In genomic region chr3:39222462-39222861, GRCh38 we compare ENCODE assay signal across 23 cellular contexts. TPM values are rescaled to one million over a fixed set of nuclear protein-coding genes. Genes with fewer than 3 reads are reported as not detected.
DNase-seq lines count a peak whose midpoint lies in the region; ATAC-seq, FAIRE-seq and TF ChIP-seq lines count a peak whose summit lies in the region.
"Had no signal": no experiment of that assay in that cellular context is flagged by ENCODE, and none has a peak within 500 bp of the region (broad histone marks: within the 10 kb centered on the region; RNA-seq: fewer than 3 reads in every experiment).

No MANE protein-coding gene starts in this region.

- no peaks in the 10 kb centered on the region for H3K36me3 ChIP-seq in naive thymus-derived CD4-positive, alpha-beta T cell (ENCODE audit: control insufficient read depth in 2 of 3, insufficient read depth in 3 of 3, low read length in 3 of 3)
- no peaks in the 10 kb centered on the region for H3K36me3 ChIP-seq in heart left ventricle
- H3K36me3 ChIP-seq: BLaER1 had no signal

- no peaks in the 10 kb centered on the region for H3K9me3 ChIP-seq in naive thymus-derived CD4-positive, alpha-beta T cell (ENCODE audit: control insufficient read depth in 2 of 3, low read length in 3 of 3)
- H3K9me3 ChIP-seq in heart left ventricle = no peaks in the 10 kb centered on the region
- H3K9me3 ChIP-seq: BLaER1 had no signal

- TF ChIP-seq CTCF in heart left ventricle (IDR thresholded peaks at IDR 0.05) (no peak), omental fat pad (IDR thresholded peaks at IDR 0.05) (no peak)

- CTCF ChIA-PET in naive thymus-derived CD4-positive, alpha-beta T cell (lab: Charles Lee) = no interaction called here

- no peaks in the 10 kb centered on the region for H3K27me3 Mint-ChIP-seq in central memory CD8-positive, alpha-beta T cell
- peaks cover 0 to 57% (median 9%) of the 10 kb centered on the region in 5 donors for H3K27me3 Mint-ChIP-seq in naive thymus-derived CD4-positive, alpha-beta T cell

- no peak overlapping the region for H3K27ac ChIP-seq in naive thymus-derived CD4-positive, alpha-beta T cell (ENCODE audit: low read depth, low read length)
- H3K27ac ChIP-seq in heart left ventricle = no peak overlapping the region
- H3K27ac ChIP-seq: BLaER1 had no signal

- H3K27me3 ChIP-seq in naive thymus-derived CD4-positive, alpha-beta T cell (ENCODE audit: control insufficient read depth in 2 of 2, insufficient read depth in 2 of 2, low read length in 2 of 2) = peaks cover 0 to 3% of the 10 kb centered on the region in 2 donors
- no peaks in the 10 kb centered on the region for H3K27me3 ChIP-seq in heart left ventricle
- H3K27me3 ChIP-seq: BLaER1 had no signal

- H3K9me3 Mint-ChIP-seq in central memory CD8-positive, alpha-beta T cell = no peaks in the 10 kb centered on the region
- H3K9me3 Mint-ChIP-seq in naive thymus-derived CD4-positive, alpha-beta T cell = peaks cover 0 to 3% (median 0%) of the 10 kb centered on the region in 11 donors
- H3K9me3 Mint-ChIP-seq: H9 had no signal

- FAIRE-seq in GM12892 (lab: Jason Lieb, UNC) = peak; percentile 5
- FAIRE-seq: GM12878, H1 had no signal

- peaks cover 57% of the 10 kb centered on the region for H3K4me1 Mint-ChIP-seq in central memory CD8-positive, alpha-beta T cell
- peaks cover 0 to 32% (median 0%) of the 10 kb centered on the region in 7 donors for H3K4me1 Mint-ChIP-seq in naive thymus-derived CD4-positive, alpha-beta T cell
- H3K4me1 Mint-ChIP-seq: H9 had no signal

- POLR2A ChIA-PET in naive thymus-derived CD4-positive, alpha-beta T cell (lab: Charles Lee) = no interaction called here

- TF ChIP-seq POLR2A in GM12892 (IDR thresholded peaks at IDR 0.05; ENCODE audit: low read depth, low read length) (no peak), heart left ventricle (IDR thresholded peaks at IDR 0.05) (no peak)

- peak overlapping the region; percentile 61 for H3K27ac Mint-ChIP-seq in central memory CD8-positive, alpha-beta T cell (ENCODE audit: low read depth)
- H3K27ac Mint-ChIP-seq in naive thymus-derived CD4-positive, alpha-beta T cell = peak overlapping the region in 1 of 9 donors; percentile 6
- H3K27ac Mint-ChIP-seq: CD14-positive monocyte; CD4-positive, alpha-beta memory T cell; H9 had no signal

- H3K4me3 Mint-ChIP-seq in central memory CD8-positive, alpha-beta T cell = peak overlapping the region; percentile 23
- no peak overlapping the region for H3K4me3 Mint-ChIP-seq in naive thymus-derived CD4-positive, alpha-beta T cell
- H3K4me3 Mint-ChIP-seq: CD14-positive monocyte; CD4-positive, alpha-beta memory T cell; H9 had no signal

- 73 to 79% (median 75%) methylated on average over 1 of the region's 1 CpG for WGBS in heart left ventricle, 4 donors

- H3K4me1 ChIP-seq in naive thymus-derived CD4-positive, alpha-beta T cell (ENCODE audit: control insufficient read depth in 2 of 2, insufficient read depth in 2 of 2, low read length in 2 of 2) = peaks cover 0 to 37% of the 10 kb centered on the region in 2 donors
- H3K4me1 ChIP-seq in heart left ventricle = peaks cover 0 to 25% (median 0%) of the 10 kb centered on the region in 12 donors

- DNase-seq in GM12892 (ENCODE audit: insufficient read length) (no peak), heart left ventricle (no peak), NCI-H1092 (lab: John Stamatoyannopoulos, UW) (no peak), omental fat pad (ENCODE audit: low spot score) (no peak), HT-29 (ENCODE audit: low spot score) (no peak)
- no peak for DNase-seq in central memory CD8-positive, alpha-beta T cell (ENCODE audit: low spot score in 2 of 2)
- no peak for DNase-seq in naive thymus-derived CD4-positive, alpha-beta T cell
- DNase-seq: 8988T; Calu3; CD4-positive, alpha-beta memory T cell; DMS 273 treated with DMSO at 0.1 percent for 48 hours; DMS53; DND-41; EL; H9 had no signal

- no peak overlapping the region for H3K4me3 ChIP-seq in naive thymus-derived CD4-positive, alpha-beta T cell (ENCODE audit: low read length)
- H3K4me3 ChIP-seq in heart left ventricle = no peak overlapping the region
- H3K4me3 ChIP-seq: BLaER1, GM12878 had no signal

- no peaks in the 10 kb centered on the region for H3K36me3 Mint-ChIP-seq in central memory CD8-positive, alpha-beta T cell (ENCODE audit: insufficient read depth)
- H3K36me3 Mint-ChIP-seq in naive thymus-derived CD4-positive, alpha-beta T cell = peaks cover 0 to 18% (median 0%) of the 10 kb centered on the region in 5 donors
- H3K36me3 Mint-ChIP-seq: CD4-positive, alpha-beta memory T cell had no signal

- peak; percentile 88 for ATAC-seq in central memory CD8-positive, alpha-beta T cell (replicated peaks; ENCODE audit: extremely low read depth, poor library complexity, severe bottlenecking)
- peak; percentile 54 for ATAC-seq in naive thymus-derived CD4-positive, alpha-beta T cell
- ATAC-seq in heart left ventricle (no peak), omental fat pad (ENCODE audit: low FRiP score) (no peak)
- ATAC-seq: GM12878 had no signal

- intact Hi-C loops in naive thymus-derived CD4-positive, alpha-beta T cell (cut with micrococcal nuclease) = no loop called here
- intact Hi-C loops in heart left ventricle (cut with DNase I) = no loop called here

RNA-seq across cellular contexts. Expression of gene XIRP1, which starts 30.1 kb away (rescaled TPM):
- 0.89 TPM for polyA plus RNA-seq in GM12892 (2012; ENCODE audit: missing spikeins)
- total RNA-seq in naive thymus-derived CD4-positive, alpha-beta T cell = under 1 TPM in 1 of 5 experiments, not detected in 4; 0.07 TPM
- not detected for polyA plus RNA-seq in naive thymus-derived CD4-positive, alpha-beta T cell
- total RNA-seq in heart left ventricle (1,000 to 10,000 TPM in 1 of 9 donors, 100 to 1,000 TPM in 8; 293 to 1,122 (median 530) TPM), omental fat pad (1 to 10 TPM in 1 of 4 donors, under 1 TPM in 1, not detected in 2; 0.65 to 2.0 TPM)
- polyA plus RNA-seq in heart left ventricle = 100 to 1,000 TPM; 496 to 675 TPM
- total RNA-seq in HT-29 (2014; rRNA removed; shearing (Covaris generic)) = not detected in 2 replicates
- total RNA-seq: A673; Calu3; CD4-positive, alpha-beta memory T cell; G401; H1; H9; HT1080 had no signal
- polyA plus RNA-seq: AG04450, CD14-positive monocyte, H1 had no signal

RNA-seq across cellular contexts. Expression of gene CX3CR1, which starts 57.4 kb away (rescaled TPM):
- polyA plus RNA-seq in GM12892 (2012; ENCODE audit: missing spikeins) = 0.11 TPM
- 10 to 100 TPM in 1 of 5 experiments, 1 to 10 TPM in 2, under 1 TPM in 2; 0.54 to 66.6 (median 3.3) TPM for total RNA-seq in naive thymus-derived CD4-positive, alpha-beta T cell
- 1 to 10 TPM; 1.0 to 1.1 TPM for polyA plus RNA-seq in naive thymus-derived CD4-positive, alpha-beta T cell
- total RNA-seq in heart left ventricle = 10 to 100 TPM in 1 of 9 donors, 1 to 10 TPM in 5, under 1 TPM in 3; 0.20 to 11.4 (median 1.2) TPM
- polyA plus RNA-seq in heart left ventricle = under 1 TPM; 0.14 to 0.15 TPM
- under 1 TPM in 2 of 4 donors, not detected in 2; 0.19 to 0.63 TPM for total RNA-seq in omental fat pad
- not detected in 2 replicates for total RNA-seq in HT-29 (2014; rRNA removed; shearing (Covaris generic))
- total RNA-seq: A673, Calu3, G401, H1, H9, HT1080 had no signal
- polyA plus RNA-seq: AG04450 had no signal

Comparison
In these comparisons a context has a peak if more than half of its experiments do, and no peak if none do; other contexts are left out.
1. ATAC-seq: peak in central memory CD8-positive, alpha-beta T cell (single experiment) and naive thymus-derived CD4-positive, alpha-beta T cell (single experiment); none in heart left ventricle (0 of 4) and omental fat pad (single experiment).
2. RNA of gene XIRP1, which starts 30.1 kb away (total RNA-seq): 293 to 1,122 TPM in heart left ventricle; 0.65 to 2.0 TPM in omental fat pad, 0.07 TPM in naive thymus-derived CD4-positive, alpha-beta T cell and not detected in HT-29; every median in the first group is over 10 times any median in the second.